ENCODE assay signal across 8 cellular contexts in genomic region chr4:25439913-25440477, GRCh38.
DNase-seq lines count a peak whose midpoint lies in the region; ATAC-seq and TF ChIP-seq lines count a peak whose summit lies in the region.

No MANE protein-coding gene starts in this region.

- no peaks in the 10 kb centered on the region for H3K9me3 Mint-ChIP-seq in activated naive CD8-positive, alpha-beta T cell treated with anti-CD3 and anti-CD28 coated beads, Interleukin-2, amount 10 ng/mL, durations not matched to agents 7 days and 5 days

- H3K4me3 ChIP-seq in HCT116 (replicated peaks in 1 of 2; ENCODE audit: low read depth in 1 of 2, low read length in 2 of 2) (no peak overlapping the region), heart left ventricle (no peak overlapping the region)

- no peaks in the 10 kb centered on the region for H3K9me2 ChIP-seq in HCT116 (ENCODE audit: insufficient read depth)

- no peaks in the 10 kb centered on the region for H3K27me3 Mint-ChIP-seq in activated naive CD8-positive, alpha-beta T cell treated with anti-CD3 and anti-CD28 coated beads, Interleukin-2, amount 10 ng/mL, durations not matched to agents 7 days and 5 days

- DNase-seq in DMS153 treated with DMSO at 0.1 percent for 48 hours (lab: John Stamatoyannopoulos, UW; ENCODE audit: unreplicated experiment) (peak; percentile 39), DMS153 (lab: John Stamatoyannopoulos, UW) (no peak), HCT116 (ENCODE audit: low read depth, low spot score) (peak; percentile 45), M059J (ENCODE audit: low read depth) (peak; percentile 59), RKO (ENCODE audit: low spot score) (peak; percentile 79), heart left ventricle (peak in 2 of 5 donors; percentile 38), putamen (ENCODE audit: low spot score) (peak; percentile 56)
- DNase-seq in activated naive CD8-positive, alpha-beta T cell treated with anti-CD3 and anti-CD28 coated beads, Interleukin-2, amount 10 ng/mL, durations not matched to agents 7 days and 5 days = no peak

- H3K4me1 ChIP-seq in HCT116 (ENCODE audit: control insufficient read depth in 1 of 2, insufficient read depth in 2 of 2, low read length in 2 of 2) (no peaks in the 10 kb centered on the region), heart left ventricle (peaks cover 0 to 11% (median 5%) of the 10 kb centered on the region in 12 donors)

- no peak overlapping the region for H3K9ac ChIP-seq in HCT116 (ENCODE audit: low read length)

- TF ChIP-seq RAD21 in HCT116 (IDR thresholded peaks at IDR 0.05; ENCODE audit: low read depth) = peak; percentile 75

- 25 to 35% (median 31%) methylated on average over 2 of the region's 2 CpGs for WGBS in heart left ventricle, 4 donors

- no peaks in the 10 kb centered on the region for H3K4me1 Mint-ChIP-seq in activated naive CD8-positive, alpha-beta T cell treated with anti-CD3 and anti-CD28 coated beads, Interleukin-2, amount 10 ng/mL, durations not matched to agents 7 days and 5 days

- no TSS peak for BruUV-seq in HCT116 (replicated peaks; lab: Mats Ljungman, UMichigan)

- no peaks in the 10 kb centered on the region for H3K79me2 ChIP-seq in HCT116 (ENCODE audit: insufficient read depth, low read length)

- H3K36me3 ChIP-seq in HCT116 (ENCODE audit: control insufficient read depth in 1 of 2, insufficient read depth in 2 of 2, low read length in 2 of 2) (no peaks in the 10 kb centered on the region), heart left ventricle (no peaks in the 10 kb centered on the region)

- no peak overlapping the region for H3K27ac Mint-ChIP-seq in activated naive CD8-positive, alpha-beta T cell treated with anti-CD3 and anti-CD28 coated beads, Interleukin-2, amount 10 ng/mL, durations not matched to agents 7 days and 5 days

- H3K27ac ChIP-seq in HCT116 (ENCODE audit: low read depth, low read length) = no peak overlapping the region
- H3K27ac ChIP-seq in heart left ventricle = no peak overlapping the region

- no peaks in the 10 kb centered on the region for H3K36me3 Mint-ChIP-seq in activated naive CD8-positive, alpha-beta T cell treated with anti-CD3 and anti-CD28 coated beads, Interleukin-2, amount 10 ng/mL, durations not matched to agents 7 days and 5 days

- H2AFZ ChIP-seq in HCT116 (ENCODE audit: low read depth, low read length, poor library complexity, severe bottlenecking) = no peak overlapping the region

- peak; percentile 84 for ATAC-seq in HCT116
- peak; percentile 87 for ATAC-seq in activated naive CD8-positive, alpha-beta T cell treated with anti-CD3 and anti-CD28 coated beads, Interleukin-2, amount 10 ng/mL, durations not matched to agents 7 days and 5 days (ENCODE audit: low read depth)
- peak in 3 of 4 donors; percentile 55 to 76 (median 68) for ATAC-seq in heart left ventricle

- H4K20me1 ChIP-seq in HCT116 (ENCODE audit: insufficient read depth) = no peaks in the 10 kb centered on the region

- no peaks in the 10 kb centered on the region for H3K27me3 ChIP-seq in HCT116 (ENCODE audit: insufficient read depth, low read length)
- no peaks in the 10 kb centered on the region for H3K27me3 ChIP-seq in heart left ventricle

- H3K9me3 ChIP-seq in HCT116 (ENCODE audit: control insufficient read depth in 1 of 2, insufficient read depth in 1 of 2, low read depth in 1 of 2, low read length in 2 of 2) (no peaks in the 10 kb centered on the region), heart left ventricle (peaks cover 0 to 7% (median 0%) of the 10 kb centered on the region in 12 donors)

- RAD21 ChIA-PET in HCT116 (lab: Charles Lee; ENCODE audit: low non-redundant PET in 1 of 2, low total read pairs in 2 of 2, uncharacterized antibody in 2 of 2, unreplicated experiment in 2 of 2) = interaction anchor here in 1 of 2 experiments (2.2 kb wide), 1 partner anchor 327 kb away, joined by 7 read pairs; no protein-coding TSS in a partner anchor

- CTCF ChIA-PET in HCT116 (lab: Charles Lee) = interaction anchor here (0.7 to 4.6 kb wide), 11 partner anchors 8 to 360 kb away, joined by 3 to 65 read pairs (median 4); no protein-coding TSS in a partner anchor

- peak; percentile 57 to 94 (median 93); a peak in 5 of 6 replicates for TF ChIP-seq CTCF in HCT116 (IDR thresholded peaks at IDR 0.05 in 2 of 3, conservative IDR thresholded peaks at IDR 0.05 in 1 of 3; ENCODE audit: borderline replicate concordance in 1 of 3, insufficient read depth in 1 of 3, low read depth in 2 of 3, low read length in 2 of 3)
- TF ChIP-seq CTCF in heart left ventricle (IDR thresholded peaks at IDR 0.05) = peak; percentile 71 to 92 (median 86)

- intact Hi-C loops in HCT116 (cut with micrococcal nuclease) (loop anchor here (5.0 kb wide), 1 partner anchor 422 kb away; the partner anchor contains the start of gene SEL1L3), heart left ventricle (cut with DNase I) (loop anchor here in 6 of 10 donors (2.0 to 10.0 kb wide), 4 partner anchors 329 to 967 kb away; no protein-coding TSS in a partner anchor)

- H3K4me3 Mint-ChIP-seq in activated naive CD8-positive, alpha-beta T cell treated with anti-CD3 and anti-CD28 coated beads, Interleukin-2, amount 10 ng/mL, durations not matched to agents 7 days and 5 days = no peak overlapping the region

- POLR2A ChIA-PET in HCT116 (lab: Charles Lee) = no interaction called here
- POLR2A ChIA-PET in activated naive CD8-positive, alpha-beta T cell treated with anti-CD3 and anti-CD28 coated beads, Interleukin-2, amount 10 ng/mL, durations not matched to agents 7 days and 5 days (lab: Charles Lee) = no interaction called here

- TF ChIP-seq POLR2A in HCT116 (IDR thresholded peaks at IDR 0.05; ENCODE audit: borderline replicate concordance, extremely low read depth, insufficient read depth, insufficient read length) (no peak), heart left ventricle (IDR thresholded peaks at IDR 0.05) (no peak)

- H3K4me2 ChIP-seq in HCT116 (ENCODE audit: low read length) = no peak overlapping the region

TF ChIP-seq in HCT116, 20 proteins besides CTCF, POLR2A, EP300 and RAD21:
- no peak for TF ChIP-seq POLR2AphosphoS5 (IDR thresholded peaks at IDR 0.05; ENCODE audit: low read depth, low read length)
- TF ChIP-seq EZH2phosphoT487 (IDR thresholded peaks at IDR 0.05; ENCODE audit: borderline replicate concordance) = no peak
- TF ChIP-seq ZFX (IDR thresholded peaks at IDR 0.05) = no peak
- TF ChIP-seq ELF1 (IDR thresholded peaks at IDR 0.05; ENCODE audit: borderline replicate concordance, low read depth) = no peak
- TF ChIP-seq MAX (IDR thresholded peaks at IDR 0.05) = no peak
- TF ChIP-seq TCF7L2 (IDR thresholded peaks at IDR 0.05; ENCODE audit: borderline replicate concordance, extremely low read depth, insufficient read depth, insufficient read length) = no peak
- TF ChIP-seq YY1 (IDR thresholded peaks at IDR 0.05; ENCODE audit: extremely low read depth, insufficient replicate concordance, low read depth, low read length) = no peak
- TF ChIP-seq EZH2 (IDR thresholded peaks at IDR 0.05) = no peak
- TF ChIP-seq SP1 (IDR thresholded peaks at IDR 0.05; ENCODE audit: low read depth) = no peak
- no peak for TF ChIP-seq SRF (IDR thresholded peaks at IDR 0.05; ENCODE audit: low read depth)
- TF ChIP-seq, protein P1, sequence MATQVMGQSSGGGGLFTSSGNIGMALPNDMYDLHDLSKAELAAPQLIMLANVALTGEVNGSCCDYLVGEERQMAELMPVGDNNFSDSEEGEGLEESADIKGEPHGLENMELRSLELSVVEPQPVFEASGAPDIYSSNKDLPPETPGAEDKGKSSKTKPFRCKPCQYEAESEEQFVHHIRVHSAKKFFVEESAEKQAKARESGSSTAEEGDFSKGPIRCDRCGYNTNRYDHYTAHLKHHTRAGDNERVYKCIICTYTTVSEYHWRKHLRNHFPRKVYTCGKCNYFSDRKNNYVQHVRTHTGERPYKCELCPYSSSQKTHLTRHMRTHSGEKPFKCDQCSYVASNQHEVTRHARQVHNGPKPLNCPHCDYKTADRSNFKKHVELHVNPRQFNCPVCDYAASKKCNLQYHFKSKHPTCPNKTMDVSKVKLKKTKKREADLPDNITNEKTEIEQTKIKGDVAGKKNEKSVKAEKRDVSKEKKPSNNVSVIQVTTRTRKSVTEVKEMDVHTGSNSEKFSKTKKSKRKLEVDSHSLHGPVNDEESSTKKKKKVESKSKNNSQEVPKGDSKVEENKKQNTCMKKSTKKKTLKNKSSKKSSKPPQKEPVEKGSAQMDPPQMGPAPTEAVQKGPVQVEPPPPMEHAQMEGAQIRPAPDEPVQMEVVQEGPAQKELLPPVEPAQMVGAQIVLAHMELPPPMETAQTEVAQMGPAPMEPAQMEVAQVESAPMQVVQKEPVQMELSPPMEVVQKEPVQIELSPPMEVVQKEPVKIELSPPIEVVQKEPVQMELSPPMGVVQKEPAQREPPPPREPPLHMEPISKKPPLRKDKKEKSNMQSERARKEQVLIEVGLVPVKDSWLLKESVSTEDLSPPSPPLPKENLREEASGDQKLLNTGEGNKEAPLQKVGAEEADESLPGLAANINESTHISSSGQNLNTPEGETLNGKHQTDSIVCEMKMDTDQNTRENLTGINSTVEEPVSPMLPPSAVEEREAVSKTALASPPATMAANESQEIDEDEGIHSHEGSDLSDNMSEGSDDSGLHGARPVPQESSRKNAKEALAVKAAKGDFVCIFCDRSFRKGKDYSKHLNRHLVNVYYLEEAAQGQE (IDR thresholded peaks at IDR 0.05; ENCODE audit: low read depth) = no peak
- TF ChIP-seq JUND (IDR thresholded peaks at IDR 0.05) = no peak
- TF ChIP-seq FOSL1 (IDR thresholded peaks at IDR 0.05; ENCODE audit: low read depth) = no peak

Comparison
In these comparisons a context has a peak if more than half of its experiments do, and no peak if none do; other contexts are left out.
1. DNase-seq: peak in DMS153 treated with DMSO at 0.1 percent for 48 hours (single experiment), HCT116 (single experiment), M059J (single experiment), RKO (single experiment) and putamen (single experiment); none in DMS153 (single experiment) and activated naive CD8-positive, alpha-beta T cell treated with anti-CD3 and anti-CD28 coated beads, Interleukin-2, amount 10 ng/mL, durations not matched to agents 7 days and 5 days (single experiment).
2. Peak in every context shown above with its lines, with median percentiles within 50 percentile points of each other: ATAC-seq.